Comparison of ENCODE assay signal across 24 cellular contexts in genomic region chr9:137700911-137701310, GRCh38.
DNase-seq lines count a peak whose midpoint lies in the region; ATAC-seq and TF ChIP-seq lines count a peak whose summit lies in the region.
"Had no signal": no experiment of that assay in that cellular context is flagged by ENCODE, and none has a peak within 500 bp of the region (broad histone marks: within the 10 kb centered on the region; RNA-seq: fewer than 3 reads in every experiment).

No MANE protein-coding gene starts in this region.

- H3K27ac Mint-ChIP-seq in natural killer cell (peak overlapping the region; percentile 53 to 72), chondrocyte (ENCODE audit: unreplicated experiment) (peak overlapping the region; percentile 29), neural crest cell (ENCODE audit: unreplicated experiment) (peak overlapping the region; percentile 8)
- H3K27ac Mint-ChIP-seq in natural killer cell treated with Interleukin-12 subunit alpha and Interleukin-12 subunit beta and Interleukin-15 and Interleukin-18, amount 100 ng/mL, for 72 hours, result no peak overlapping the region
- H3K27ac Mint-ChIP-seq in naive thymus-derived CD8-positive, alpha-beta T cell, result peak overlapping the region in 1 of 10 donors; percentile 32
- H3K27ac Mint-ChIP-seq in activated T-helper 17 cell treated with anti-CD3 and anti-CD28 coated beads, Interleukin-2, amount 50 U/mL, for 72 hours, result no peak overlapping the region
- H3K27ac Mint-ChIP-seq: HFFc6 had no signal

- peaks cover 10% of the 10 kb centered on the region for H3K36me3 Mint-ChIP-seq in natural killer cell
- peaks cover 9% of the 10 kb centered on the region for H3K36me3 Mint-ChIP-seq in natural killer cell treated with Interleukin-12 subunit alpha and Interleukin-12 subunit beta and Interleukin-15 and Interleukin-18, amount 100 ng/mL, for 72 hours
- H3K36me3 Mint-ChIP-seq in chondrocyte (ENCODE audit: low read depth), result peaks cover 4% of the 10 kb centered on the region
- H3K36me3 Mint-ChIP-seq in neural crest cell (ENCODE audit: low read depth), result peaks cover 22% of the 10 kb centered on the region
- peaks cover 14 to 24% (median 17%) of the 10 kb centered on the region in 3 donors for H3K36me3 Mint-ChIP-seq in naive thymus-derived CD8-positive, alpha-beta T cell
- H3K36me3 Mint-ChIP-seq in activated T-helper 17 cell treated with anti-CD3 and anti-CD28 coated beads, Interleukin-2, amount 50 U/mL, for 72 hours (ENCODE audit: low read depth), result peaks cover 21% of the 10 kb centered on the region

- H3K4me3 Mint-ChIP-seq in natural killer cell, result no peak overlapping the region
- H3K4me3 Mint-ChIP-seq in natural killer cell treated with Interleukin-12 subunit alpha and Interleukin-12 subunit beta and Interleukin-15 and Interleukin-18, amount 100 ng/mL, for 72 hours, result no peak overlapping the region
- H3K4me3 Mint-ChIP-seq in chondrocyte (ENCODE audit: unreplicated experiment), result no peak overlapping the region
- H3K4me3 Mint-ChIP-seq in neural crest cell, result no peak overlapping the region
- no peak overlapping the region for H3K4me3 Mint-ChIP-seq in naive thymus-derived CD8-positive, alpha-beta T cell
- H3K4me3 Mint-ChIP-seq in activated T-helper 17 cell treated with anti-CD3 and anti-CD28 coated beads, Interleukin-2, amount 50 U/mL, for 72 hours, result no peak overlapping the region
- H3K4me3 Mint-ChIP-seq: HFFc6 had no signal

- no peak for DNase-seq in natural killer cell
- no peak for DNase-seq in natural killer cell treated with Interleukin-12 subunit alpha and Interleukin-12 subunit beta and Interleukin-15 and Interleukin-18, amount 100 ng/mL, for 72 hours (ENCODE audit: low spot score)
- peak; percentile 29 for DNase-seq in chondrocyte (ENCODE audit: low spot score)
- DNase-seq in neural crest cell (ENCODE audit: low read depth, low spot score), result no peak
- DNase-seq in naive thymus-derived CD8-positive, alpha-beta T cell, result no peak
- no peak for DNase-seq in NCI-H2107 (lab: John Stamatoyannopoulos, UW)
- DNase-seq: 8988T, ACHN, COR-L47, DMS53, GM23248, H7, HFFc6, Kasumi-1, NCI-H1105, NCI-H1436 treated with DMSO at 0.1 percent for 48 hours, NCI-H187 treated with DMSO at 0.1 percent for 48 hours, NCI-H524, NCI-H748 treated with DMSO at 0.1 percent for 48 hours, PC-3, SJCRH30 had no signal

- H3K4me1 Mint-ChIP-seq in natural killer cell (peaks cover 55 to 62% of the 10 kb centered on the region in 2 donors), chondrocyte (ENCODE audit: low read depth) (peaks cover 27% of the 10 kb centered on the region), neural crest cell (peaks cover 40% of the 10 kb centered on the region)
- peaks cover 40 to 46% of the 10 kb centered on the region in 2 donors for H3K4me1 Mint-ChIP-seq in natural killer cell treated with Interleukin-12 subunit alpha and Interleukin-12 subunit beta and Interleukin-15 and Interleukin-18, amount 100 ng/mL, for 72 hours (ENCODE audit: low read depth in 2 of 2)
- H3K4me1 Mint-ChIP-seq in naive thymus-derived CD8-positive, alpha-beta T cell, result peaks cover 37 to 66% (median 58%) of the 10 kb centered on the region in 4 donors
- H3K4me1 Mint-ChIP-seq in activated T-helper 17 cell treated with anti-CD3 and anti-CD28 coated beads, Interleukin-2, amount 50 U/mL, for 72 hours, result peaks cover 24% of the 10 kb centered on the region

- intact Hi-C loops in natural killer cell (cut with micrococcal nuclease), result no loop called here

- H3K9me3 Mint-ChIP-seq in natural killer cell (peaks cover 3 to 8% of the 10 kb centered on the region in 2 donors), chondrocyte (ENCODE audit: low read depth) (peaks cover 6% of the 10 kb centered on the region), neural crest cell (peaks cover 7% of the 10 kb centered on the region)
- peaks cover 8% of the 10 kb centered on the region for H3K9me3 Mint-ChIP-seq in natural killer cell treated with Interleukin-12 subunit alpha and Interleukin-12 subunit beta and Interleukin-15 and Interleukin-18, amount 100 ng/mL, for 72 hours
- peaks cover 4 to 33% (median 13%) of the 10 kb centered on the region in 9 donors for H3K9me3 Mint-ChIP-seq in naive thymus-derived CD8-positive, alpha-beta T cell
- H3K9me3 Mint-ChIP-seq in activated T-helper 17 cell treated with anti-CD3 and anti-CD28 coated beads, Interleukin-2, amount 50 U/mL, for 72 hours, result peaks cover 5% of the 10 kb centered on the region

- TF ChIP-seq CTCF in natural killer cell (IDR thresholded peaks at IDR 0.05) (no peak), chondrocyte (IDR thresholded peaks at IDR 0.05) (no peak), neural crest cell (conservative IDR thresholded peaks at IDR 0.05) (no peak)

- POLR2A ChIA-PET in naive thymus-derived CD8-positive, alpha-beta T cell (lab: Charles Lee), result no interaction called here

- H3K27me3 Mint-ChIP-seq in natural killer cell (ENCODE audit: low read depth in 2 of 2) (no peaks in the 10 kb centered on the region), chondrocyte (ENCODE audit: low read depth) (no peaks in the 10 kb centered on the region), neural crest cell (ENCODE audit: low read depth) (no peaks in the 10 kb centered on the region)
- no peaks in the 10 kb centered on the region for H3K27me3 Mint-ChIP-seq in natural killer cell treated with Interleukin-12 subunit alpha and Interleukin-12 subunit beta and Interleukin-15 and Interleukin-18, amount 100 ng/mL, for 72 hours
- no peaks in the 10 kb centered on the region for H3K27me3 Mint-ChIP-seq in naive thymus-derived CD8-positive, alpha-beta T cell
- no peaks in the 10 kb centered on the region for H3K27me3 Mint-ChIP-seq in activated T-helper 17 cell treated with anti-CD3 and anti-CD28 coated beads, Interleukin-2, amount 50 U/mL, for 72 hours

- no peak for ATAC-seq in natural killer cell
- no peak for ATAC-seq in natural killer cell treated with Interleukin-12 subunit alpha and Interleukin-12 subunit beta and Interleukin-15 and Interleukin-18, amount 100 ng/mL, for 72 hours
- ATAC-seq in naive thymus-derived CD8-positive, alpha-beta T cell, result no peak
- no peak for ATAC-seq in activated T-helper 17 cell treated with anti-CD3 and anti-CD28 coated beads, Interleukin-2, amount 50 U/mL, for 72 hours (replicated peaks)
- ATAC-seq: K562, PC-3, Right ventricle myocardium inferior had no signal

Comparison
In these comparisons a context has a peak if more than half of its experiments do, and no peak if none do; other contexts are left out.
1. H3K27ac Mint-ChIP-seq: peak in natural killer cell (2 of 2), chondrocyte (single experiment) and neural crest cell (single experiment); none in natural killer cell treated with Interleukin-12 subunit alpha and Interleukin-12 subunit beta and Interleukin-15 and Interleukin-18, amount 100 ng/mL, for 72 hours (0 of 2) and activated T-helper 17 cell treated with anti-CD3 and anti-CD28 coated beads, Interleukin-2, amount 50 U/mL, for 72 hours (single experiment).